ENCODE assay signal across 1 cellular context in the genomic region with DNA sequence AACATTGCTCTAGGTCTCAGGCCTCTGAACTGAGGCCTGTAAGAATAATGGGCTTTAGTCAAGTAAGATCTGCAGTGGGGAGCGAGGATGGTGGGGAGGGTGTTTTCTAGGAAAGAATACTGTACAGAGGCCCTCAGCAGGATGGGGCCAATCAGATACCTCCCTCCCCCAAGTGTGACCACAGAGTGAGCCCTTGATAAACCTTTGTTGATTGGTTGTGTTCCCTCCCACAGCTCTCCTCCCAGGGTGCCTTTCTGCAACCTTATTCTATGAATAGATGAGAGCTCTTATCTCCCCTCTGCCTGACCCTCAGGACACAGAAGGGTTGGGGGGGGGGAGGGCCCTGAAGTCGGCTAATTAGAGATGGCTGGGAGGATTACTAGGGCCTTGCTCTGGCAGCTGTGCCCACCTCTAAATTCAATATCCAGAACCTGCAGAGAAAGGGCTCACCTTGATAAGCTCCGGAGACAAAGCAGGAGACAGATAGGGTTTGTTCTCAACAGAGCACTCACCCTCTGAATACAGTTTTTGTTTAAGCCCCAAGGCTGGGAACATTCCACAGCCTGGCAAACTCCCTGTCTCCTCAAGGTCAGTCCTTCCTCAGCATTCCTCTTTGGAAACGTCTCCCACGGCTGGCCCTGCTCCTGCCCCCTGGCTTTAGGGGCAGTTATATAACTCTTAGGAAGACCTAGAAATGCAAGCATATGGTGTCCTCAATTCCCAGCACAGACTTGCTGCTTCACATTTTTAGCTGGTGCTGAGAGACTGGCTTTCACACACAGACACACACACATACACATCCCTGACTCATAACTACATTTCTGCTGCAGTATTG.
TF ChIP-seq lines count a peak whose summit lies in the region.

No MANE protein-coding gene starts in this region.

TF ChIP-seq in WTC11, 78 proteins besides CTCF, POLR2A, EP300 and RAD21 (continued from another document):
- TF ChIP-seq, protein P1, sequence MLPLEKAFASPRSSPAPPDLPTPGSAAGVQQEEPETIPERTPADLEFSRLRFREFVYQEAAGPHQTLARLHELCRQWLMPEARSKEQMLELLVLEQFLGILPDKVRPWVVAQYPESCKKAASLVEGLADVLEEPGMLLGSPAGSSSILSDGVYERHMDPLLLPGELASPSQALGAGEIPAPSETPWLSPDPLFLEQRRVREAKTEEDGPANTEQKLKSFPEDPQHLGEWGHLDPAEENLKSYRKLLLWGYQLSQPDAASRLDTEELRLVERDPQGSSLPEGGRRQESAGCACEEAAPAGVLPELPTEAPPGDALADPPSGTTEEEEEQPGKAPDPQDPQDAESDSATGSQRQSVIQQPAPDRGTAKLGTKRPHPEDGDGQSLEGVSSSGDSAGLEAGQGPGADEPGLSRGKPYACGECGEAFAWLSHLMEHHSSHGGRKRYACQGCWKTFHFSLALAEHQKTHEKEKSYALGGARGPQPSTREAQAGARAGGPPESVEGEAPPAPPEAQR (CRISPR knock-in tag; IDR thresholded peaks at IDR 0.05), result no peak
- TF ChIP-seq, protein P2, sequence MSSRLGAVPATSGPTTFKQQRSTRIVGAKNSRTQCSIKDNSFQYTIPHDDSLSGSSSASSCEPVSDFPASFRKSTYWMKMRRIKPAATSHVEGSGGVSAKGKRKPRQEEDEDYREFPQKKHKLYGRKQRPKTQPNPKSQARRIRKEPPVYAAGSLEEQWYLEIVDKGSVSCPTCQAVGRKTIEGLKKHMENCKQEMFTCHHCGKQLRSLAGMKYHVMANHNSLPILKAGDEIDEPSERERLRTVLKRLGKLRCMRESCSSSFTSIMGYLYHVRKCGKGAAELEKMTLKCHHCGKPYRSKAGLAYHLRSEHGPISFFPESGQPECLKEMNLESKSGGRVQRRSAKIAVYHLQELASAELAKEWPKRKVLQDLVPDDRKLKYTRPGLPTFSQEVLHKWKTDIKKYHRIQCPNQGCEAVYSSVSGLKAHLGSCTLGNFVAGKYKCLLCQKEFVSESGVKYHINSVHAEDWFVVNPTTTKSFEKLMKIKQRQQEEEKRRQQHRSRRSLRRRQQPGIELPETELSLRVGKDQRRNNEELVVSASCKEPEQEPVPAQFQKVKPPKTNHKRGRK (CRISPR knock-in tag; IDR thresholded peaks at IDR 0.05; ENCODE audit: borderline replicate concordance), result no peak
- no peak for TF ChIP-seq SMAD3 (CRISPR knock-in tag; IDR thresholded peaks at IDR 0.05; ENCODE audit: borderline replicate concordance)
